22 cellular contexts compared by ENCODE assay signal in genomic region chr10:27628631-27629030, GRCh38.
"Had no signal": no experiment of that assay in that cellular context is flagged by ENCODE, and none has a peak within 500 bp of the region (broad histone marks: within the 10 kb centered on the region; RNA-seq: fewer than 3 reads in every experiment).

No MANE protein-coding gene starts in this region.

- H2AFZ ChIP-seq: parathyroid adenoma had no signal

- H3K9ac ChIP-seq: parathyroid adenoma had no signal

- H3K27me3 ChIP-seq: right lobe of liver, tibial artery, upper lobe of left lung, uterus had no signal

- H3K9me3 ChIP-seq: gastrocnemius medialis, prostate gland, right lobe of liver, tibial artery, upper lobe of left lung, uterus had no signal

- H3K36me3 ChIP-seq: gastrocnemius medialis, heart right ventricle, prostate gland, right lobe of liver, tibial artery, upper lobe of left lung, uterus had no signal

- H3K4me3 ChIP-seq: coronary artery, dorsolateral prefrontal cortex, gastrocnemius medialis, heart right ventricle, prostate gland, right lobe of liver, tibial artery, upper lobe of left lung, uterus had no signal

- H3K27ac ChIP-seq: coronary artery, dorsolateral prefrontal cortex, gastrocnemius medialis, heart right ventricle, parathyroid adenoma, prostate gland, right lobe of liver, tibial artery, upper lobe of left lung, uterus had no signal

- H3K4me1 ChIP-seq: gastrocnemius medialis, heart right ventricle, parathyroid adenoma, prostate gland, right lobe of liver, tibial artery, upper lobe of left lung, uterus had no signal

- ATAC-seq: esophagus mucosa; gastrocnemius medialis; right lobe of liver; stimulated activated memory B cell treated with anti-CD40 and anti-IgM and Interleukin-4, amounts not matched to agents 10 μg/mL and 1 μg/mL and 100 μg/mL, for 72 hours had no signal

- DNase-seq: dorsolateral prefrontal cortex; effector CD8-positive, alpha-beta T cell; gastrocnemius medialis; heart right ventricle; hypothalamus; kidney glomerular epithelial cell; mesendoderm; naive B cell; occipital lobe; retina; right lobe of liver; stimulated activated CD4-positive, alpha-beta T cell treated with anti-CD3 and anti-CD28 coated beads, Interleukin-15, amount 100 ng/mL, for 24 hours; stimulated activated CD4-positive, alpha-beta T cell treated with anti-CD3 and anti-CD28 coated beads, Interleukin-1b, Interleukin-23, amount 100 ng/mL, for 48 hours; stimulated activated CD4-positive, alpha-beta T cell treated with anti-CD3 and anti-CD28 coated beads, Interleukin-4, amount 100 ng/mL, for 24 hours; tibial artery; upper lobe of left lung; uterus had no signal

- H3K79me2 ChIP-seq: parathyroid adenoma had no signal
